In genomic region chr5:175059687-175060194, GRCh38 we compare ENCODE assay signal across 8 cellular contexts.
DNase-seq lines count a peak whose midpoint lies in the region; ATAC-seq and TF ChIP-seq lines count a peak whose summit lies in the region.
"Had no signal": no experiment of that assay in that cellular context is flagged by ENCODE, and none has a peak within 500 bp of the region (broad histone marks: within the 10 kb centered on the region; RNA-seq: fewer than 3 reads in every experiment).

No MANE protein-coding gene starts in this region.

- H3K27ac ChIP-seq in GM23248 (no peak overlapping the region), Panc1 (ENCODE audit: low read length) (no peak overlapping the region)

- ATAC-seq in Panc1: peak; percentile 30; the same call in 1 of the 2 replicates
- no peak for ATAC-seq in GM21526 (IDR thresholded peaks at IDR 0.05; ENCODE audit: low FRiP score, unreplicated experiment)
- ATAC-seq in HG03095 (IDR thresholded peaks at IDR 0.05; ENCODE audit: unreplicated experiment): no peak
- ATAC-seq in HG03039 (IDR thresholded peaks at IDR 0.05; ENCODE audit: unreplicated experiment): no peak

- POLR2A ChIA-PET in Panc1 (lab: Charles Lee): no interaction called here

- in situ Hi-C loops in GM23248 (cut with MboI): no loop called here
- in situ Hi-C loops in Panc1 (cut with HindIII; ENCODE audit: low pct_unique_long_range_greater_than_20kb, low sequenced_read_pairs): no loop called here

- no peaks in the 10 kb centered on the region for H3F3A ChIP-seq in GM23248 (ENCODE audit: insufficient read depth)

- no peaks in the 10 kb centered on the region for H3K27me3 ChIP-seq in GM23248 (replicated peaks; ENCODE audit: insufficient read depth)
- H3K27me3 ChIP-seq in Panc1 (ENCODE audit: control insufficient read depth, insufficient read depth, low read length): no peaks in the 10 kb centered on the region
- no peaks in the 10 kb centered on the region for H3K27me3 ChIP-seq in neuron (ENCODE audit: insufficient read depth, low read length)

- TF ChIP-seq CTCF in Panc1 (IDR thresholded peaks at IDR 0.05) (no peak), endothelial cell (IDR thresholded peaks at IDR 0.05; ENCODE audit: unreplicated experiment) (no peak)

- CTCF ChIA-PET in Panc1 (lab: Charles Lee): interaction anchor here (0.6 kb wide), 2 partner anchors 295 to 654 kb away, joined by 6 to 12 read pairs; no protein-coding TSS in a partner anchor

- H4K20me1 ChIP-seq in GM23248 (ENCODE audit: insufficient read depth): no peaks in the 10 kb centered on the region

- H3K4me3 ChIP-seq in GM23248 (no peak overlapping the region), Panc1 (ENCODE audit: low read depth in 2 of 2, low read length in 2 of 2) (peak overlapping the region in 1 of 2 experiments; percentile 37; a peak in 2 of 4 replicates), neuron (ENCODE audit: low read length) (peak overlapping the region; percentile 14)

- H3K9me3 Mint-ChIP-seq in endothelial cell (ENCODE audit: unreplicated experiment): no peaks in the 10 kb centered on the region

- intact Hi-C loops in Panc1 (cut with micrococcal nuclease; ENCODE audit: unreplicated experiment): no loop called here

- 2 to 3% methylated on average over 22 of the region's 22 CpGs for WGBS in GM23248 (ENCODE audit: low coverage in 1 of 2, low lambda C conversion rate in 2 of 2, missing lambda C conversion rate in 2 of 2), 2 experiments

- DNase-seq in GM23248 (peak; percentile 6), Panc1 (ENCODE audit: low read depth, low spot score) (no peak), endothelial cell (ENCODE audit: low spot score) (peak; percentile 77)
- DNase-seq: naive B cell had no signal

- no peak overlapping the region for H3K9ac ChIP-seq in GM23248

- H2AFZ ChIP-seq in GM23248 (no peak overlapping the region; the same call in 1 of the 2 replicates), neuron (ENCODE audit: low read depth, low read length) (no peak overlapping the region)

- peak overlapping the region; percentile 79 for H3K27ac Mint-ChIP-seq in endothelial cell (ENCODE audit: unreplicated experiment)
- H3K27ac Mint-ChIP-seq: naive B cell had no signal

- H3K9me3 ChIP-seq in GM23248 (ENCODE audit: low read depth) (no peaks in the 10 kb centered on the region), Panc1 (ENCODE audit: control insufficient read depth, insufficient read depth, low read depth, low read length) (no peaks in the 10 kb centered on the region), neuron (ENCODE audit: low read length) (no peaks in the 10 kb centered on the region)

- H3K36me3 ChIP-seq in GM23248 (ENCODE audit: low read depth) (no peaks in the 10 kb centered on the region), Panc1 (ENCODE audit: control insufficient read depth, insufficient read depth, low read length) (no peaks in the 10 kb centered on the region), neuron (ENCODE audit: insufficient read depth, low read length) (no peaks in the 10 kb centered on the region)

- no peaks in the 10 kb centered on the region for H3K9me2 ChIP-seq in GM23248 (ENCODE audit: insufficient read depth)

- no peaks in the 10 kb centered on the region for H3K4me1 Mint-ChIP-seq in endothelial cell (ENCODE audit: unreplicated experiment)

- H3K4me1 ChIP-seq in GM23248 (ENCODE audit: insufficient read depth) (no peaks in the 10 kb centered on the region), Panc1 (ENCODE audit: control insufficient read depth, insufficient read depth, low read length) (no peaks in the 10 kb centered on the region), neuron (ENCODE audit: insufficient read depth, low read length) (peaks cover 9% of the 10 kb centered on the region)

- H3K79me2 ChIP-seq in GM23248 (ENCODE audit: insufficient read depth): no peaks in the 10 kb centered on the region

- no peak overlapping the region for H3K4me2 ChIP-seq in GM23248 (ENCODE audit: unreplicated experiment)

- no peaks in the 10 kb centered on the region for H3K36me3 Mint-ChIP-seq in endothelial cell (ENCODE audit: low read depth, unreplicated experiment)
- H3K36me3 Mint-ChIP-seq: naive B cell had no signal

- BruUV-seq in Panc1 (replicated peaks; lab: Mats Ljungman, UMichigan): no TSS peak

- H3K4me3 Mint-ChIP-seq in endothelial cell (ENCODE audit: unreplicated experiment): peak overlapping the region; percentile 28

- peaks cover 3% of the 10 kb centered on the region for H3K27me3 Mint-ChIP-seq in endothelial cell (ENCODE audit: unreplicated experiment)
